ENCODE assay signal across 13 cellular contexts in genomic region chr15:87033056-87033455, GRCh38.
DNase-seq lines count a peak whose midpoint lies in the region; TF ChIP-seq lines count a peak whose summit lies in the region.
"Had no signal": no experiment of that assay in that cellular context is flagged by ENCODE, and none has a peak within 500 bp of the region (broad histone marks: within the 10 kb centered on the region; RNA-seq: fewer than 3 reads in every experiment).

No MANE protein-coding gene starts in this region.

- peaks cover 0 to 3% (median 0%) of the 10 kb centered on the region in 5 donors for H3K9me3 Mint-ChIP-seq in CD8-positive, alpha-beta memory T cell

- H3K4me3 ChIP-seq in AG04450 (ENCODE audit: low read depth, low read length) (no peak overlapping the region), adipocyte (ENCODE audit: low read length) (no peak overlapping the region)
- H3K4me3 ChIP-seq in CD8-positive, alpha-beta memory T cell (ENCODE audit: low read length) = no peak overlapping the region
- H3K4me3 ChIP-seq: heart left ventricle, lower lobe of right lung, tibial artery had no signal

- H3K9me3 ChIP-seq in AG04450 (ENCODE audit: control insufficient read depth, insufficient read depth, low read length) (no peaks in the 10 kb centered on the region), adipocyte (ENCODE audit: control insufficient read depth, low read length) (no peaks in the 10 kb centered on the region)
- H3K9me3 ChIP-seq in CD8-positive, alpha-beta memory T cell (ENCODE audit: low read length) = no peaks in the 10 kb centered on the region
- H3K9me3 ChIP-seq: lower lobe of right lung, tibial artery had no signal

- H3K36me3 ChIP-seq in adipocyte (ENCODE audit: control insufficient read depth, insufficient read depth, low read length, severe bottlenecking) = no peaks in the 10 kb centered on the region
- no peaks in the 10 kb centered on the region for H3K36me3 ChIP-seq in CD8-positive, alpha-beta memory T cell (ENCODE audit: insufficient read depth, low read length)
- H3K36me3 ChIP-seq: heart left ventricle, lower lobe of right lung, tibial artery had no signal

- no peak overlapping the region for H3K4me3 Mint-ChIP-seq in CD8-positive, alpha-beta memory T cell
- H3K4me3 Mint-ChIP-seq: B cell had no signal

- peaks cover 5% of the 10 kb centered on the region for H3K4me1 ChIP-seq in adipocyte (ENCODE audit: control insufficient read depth, insufficient read depth, low read length)
- no peaks in the 10 kb centered on the region for H3K4me1 ChIP-seq in CD8-positive, alpha-beta memory T cell (ENCODE audit: insufficient read depth, low read length)
- H3K4me1 ChIP-seq: lower lobe of right lung, tibial artery had no signal

- no peak for DNase-seq in AG04450 (ENCODE audit: low read depth, low spot score)
- DNase-seq in LHCN-M2 (ENCODE audit: low read depth) = peak; percentile 10
- peak; percentile 0 for DNase-seq in adipocyte (ENCODE audit: low read depth)
- DNase-seq in medulla oblongata (ENCODE audit: extremely low spot score) = peak; percentile 17
- no peak for DNase-seq in activated CD8-positive, alpha-beta memory T cell treated with anti-CD3 and anti-CD28 coated beads, Interleukin-2, amount 50 U/mL, for 4 hours
- DNase-seq in activated gamma-delta T cell treated with Interleukin-2 at 50 U/mL for 16 hours = no peak
- no peak for DNase-seq in CD8-positive, alpha-beta memory T cell
- no peak for DNase-seq in DMS79 treated with DMSO at 0.1 percent for 48 hours (lab: John Stamatoyannopoulos, UW)
- DNase-seq: activated CD4-positive, CD25-positive, alpha-beta regulatory T cell; heart left ventricle; lower lobe of right lung; tibial artery had no signal

- TF ChIP-seq CTCF in AG04450 (IDR thresholded peaks at IDR 0.05; ENCODE audit: low read depth, low read length) = peak; percentile 48

- H3K27me3 ChIP-seq in AG04450 (ENCODE audit: control insufficient read depth, insufficient read depth, low read length) (no peaks in the 10 kb centered on the region), adipocyte (replicated peaks; ENCODE audit: control insufficient read depth, insufficient read depth, low read length) (no peaks in the 10 kb centered on the region)
- H3K27me3 ChIP-seq in CD8-positive, alpha-beta memory T cell (ENCODE audit: insufficient read depth, low read length, poor library complexity, severe bottlenecking) = no peaks in the 10 kb centered on the region
- H3K27me3 ChIP-seq: heart left ventricle had no signal

- H3K27ac Mint-ChIP-seq in CD8-positive, alpha-beta memory T cell = no peak overlapping the region
- H3K27ac Mint-ChIP-seq: B cell had no signal

- CTCF ChIA-PET in AG04450 (lab: Charles Lee) = interaction anchor here (0.9 to 1.2 kb wide), 4 partner anchors 140 to 1241 kb away, joined by 3 to 4 read pairs (median 3); no protein-coding TSS in a partner anchor
- CTCF ChIA-PET in CD8-positive, alpha-beta memory T cell (lab: Charles Lee) = no interaction called here

- no peak overlapping the region for H3K27ac ChIP-seq in AG04450 (ENCODE audit: low read depth, low read length)
- no peak overlapping the region for H3K27ac ChIP-seq in CD8-positive, alpha-beta memory T cell (ENCODE audit: low read depth, low read length)
- H3K27ac ChIP-seq: heart left ventricle, lower lobe of right lung, tibial artery had no signal

- POLR2A ChIA-PET in AG04450 (lab: Yijun Ruan, JAX) = no interaction called here
- POLR2A ChIA-PET in CD8-positive, alpha-beta memory T cell (lab: Charles Lee) = no interaction called here

- H3K36me3 Mint-ChIP-seq in CD8-positive, alpha-beta memory T cell = no peaks in the 10 kb centered on the region

- H3K9ac ChIP-seq in adipocyte (ENCODE audit: low read length) = no peak overlapping the region

- H3K27me3 Mint-ChIP-seq in CD8-positive, alpha-beta memory T cell = peaks cover 0 to 11% of the 10 kb centered on the region in 2 donors
- H3K27me3 Mint-ChIP-seq: B cell had no signal

- no peaks in the 10 kb centered on the region for H3K4me1 Mint-ChIP-seq in CD8-positive, alpha-beta memory T cell
- H3K4me1 Mint-ChIP-seq: B cell had no signal

Comparison
In these comparisons a context has a peak if more than half of its experiments do, and no peak if none do; other contexts are left out.
1. DNase-seq: peak in LHCN-M2 (single experiment), adipocyte (single experiment) and medulla oblongata (single experiment); none in AG04450 (single experiment), activated CD8-positive, alpha-beta memory T cell treated with anti-CD3 and anti-CD28 coated beads, Interleukin-2, amount 50 U/mL, for 4 hours (single experiment), activated gamma-delta T cell treated with Interleukin-2 at 50 U/mL for 16 hours (single experiment), CD8-positive, alpha-beta memory T cell (0 of 5) and DMS79 treated with DMSO at 0.1 percent for 48 hours (single experiment).